1 cellular context compared by ENCODE assay signal in the genomic region with DNA sequence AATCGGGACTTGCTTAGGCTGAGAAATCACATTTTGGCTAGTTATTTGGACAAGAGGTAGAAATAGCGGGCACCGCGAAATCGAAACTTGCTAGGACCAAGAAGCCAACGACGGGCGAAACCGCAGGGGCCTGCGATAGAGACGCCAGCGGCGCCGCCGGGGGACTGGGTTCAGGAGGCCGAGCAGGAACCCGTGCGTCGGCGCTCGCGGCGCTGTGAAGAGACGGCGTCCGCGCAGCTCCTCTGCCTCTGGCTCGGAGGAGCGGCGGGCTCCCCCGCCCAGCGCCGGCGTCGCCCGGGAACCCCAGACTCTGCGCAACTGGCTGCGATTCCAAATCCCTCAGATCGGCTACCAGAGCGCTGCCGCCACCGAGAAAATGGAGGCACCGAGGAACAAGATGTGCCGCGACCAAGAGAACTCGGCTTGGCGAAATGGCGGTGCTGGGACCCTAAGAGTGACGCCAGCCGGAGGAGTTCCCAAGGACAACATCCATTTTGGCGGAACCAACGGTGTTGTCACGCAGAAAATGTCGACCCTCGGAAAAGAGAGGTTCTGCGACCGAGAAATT.
TF ChIP-seq lines count a peak whose summit lies in the region.

No MANE protein-coding gene starts in this region.

TF ChIP-seq in HepG2, 621 proteins besides CTCF, POLR2A, EP300 and RAD21 (continued from another document):
- TF ChIP-seq LCORL (IDR thresholded peaks at IDR 0.05) = no peak
- TF ChIP-seq LCORL (CRISPR knock-in tag; IDR thresholded peaks at IDR 0.05) = 0 out of 2 replicates have a peak, but pooled peaks have one; percentile 14
- no peak for TF ChIP-seq ZNF598 (CRISPR knock-in tag; IDR thresholded peaks at IDR 0.05; ENCODE audit: borderline replicate concordance)
- peak; percentile 36; the same call in 1 of the 2 replicates for TF ChIP-seq MYC (CRISPR knock-in tag; IDR thresholded peaks at IDR 0.05; ENCODE audit: borderline replicate concordance)
- TF ChIP-seq U2AF2 (IDR thresholded peaks at IDR 0.05; ENCODE audit: low read depth, low read length) = no peak
- no peak for TF ChIP-seq EEA1 (CRISPR knock-in tag; IDR thresholded peaks at IDR 0.05; ENCODE audit: borderline replicate concordance)
- TF ChIP-seq ZNF776 (CRISPR knock-in tag; IDR thresholded peaks at IDR 0.05) = peak; percentile 30; the same call in 1 of the 2 replicates
- TF ChIP-seq NR2F2 (IDR thresholded peaks at IDR 0.05; ENCODE audit: borderline replicate concordance, low read depth) = peak; percentile 19; the same call in 1 of the 2 replicates
- TF ChIP-seq, protein P1, sequence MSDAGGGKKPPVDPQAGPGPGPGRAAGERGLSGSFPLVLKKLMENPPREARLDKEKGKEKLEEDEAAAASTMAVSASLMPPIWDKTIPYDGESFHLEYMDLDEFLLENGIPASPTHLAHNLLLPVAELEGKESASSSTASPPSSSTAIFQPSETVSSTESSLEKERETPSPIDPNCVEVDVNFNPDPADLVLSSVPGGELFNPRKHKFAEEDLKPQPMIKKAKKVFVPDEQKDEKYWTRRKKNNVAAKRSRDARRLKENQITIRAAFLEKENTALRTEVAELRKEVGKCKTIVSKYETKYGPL (CRISPR knock-in tag; IDR thresholded peaks at IDR 0.05) = 0 out of 2 replicates have a peak, but pooled peaks have one; percentile 41
- peak; percentile 22; the same call in 1 of the 2 replicates for TF ChIP-seq JUN (CRISPR knock-in tag; IDR thresholded peaks at IDR 0.05)
- TF ChIP-seq ZSCAN25 (CRISPR knock-in tag; IDR thresholded peaks at IDR 0.05) = 0 out of 2 replicates have a peak, but pooled peaks have one; percentile 12
- TF ChIP-seq MAF1 (CRISPR knock-in tag; IDR thresholded peaks at IDR 0.05; ENCODE audit: borderline replicate concordance) = no peak
- peak; percentile 15; the same call in 1 of the 2 replicates for TF ChIP-seq ZSCAN9 (CRISPR knock-in tag; IDR thresholded peaks at IDR 0.05; ENCODE audit: borderline replicate concordance)
- 0 out of 2 replicates have a peak, but pooled peaks have one; percentile 17 for TF ChIP-seq HNRNPL (IDR thresholded peaks at IDR 0.05; ENCODE audit: low read depth, low read length)
- TF ChIP-seq, protein P2, sequence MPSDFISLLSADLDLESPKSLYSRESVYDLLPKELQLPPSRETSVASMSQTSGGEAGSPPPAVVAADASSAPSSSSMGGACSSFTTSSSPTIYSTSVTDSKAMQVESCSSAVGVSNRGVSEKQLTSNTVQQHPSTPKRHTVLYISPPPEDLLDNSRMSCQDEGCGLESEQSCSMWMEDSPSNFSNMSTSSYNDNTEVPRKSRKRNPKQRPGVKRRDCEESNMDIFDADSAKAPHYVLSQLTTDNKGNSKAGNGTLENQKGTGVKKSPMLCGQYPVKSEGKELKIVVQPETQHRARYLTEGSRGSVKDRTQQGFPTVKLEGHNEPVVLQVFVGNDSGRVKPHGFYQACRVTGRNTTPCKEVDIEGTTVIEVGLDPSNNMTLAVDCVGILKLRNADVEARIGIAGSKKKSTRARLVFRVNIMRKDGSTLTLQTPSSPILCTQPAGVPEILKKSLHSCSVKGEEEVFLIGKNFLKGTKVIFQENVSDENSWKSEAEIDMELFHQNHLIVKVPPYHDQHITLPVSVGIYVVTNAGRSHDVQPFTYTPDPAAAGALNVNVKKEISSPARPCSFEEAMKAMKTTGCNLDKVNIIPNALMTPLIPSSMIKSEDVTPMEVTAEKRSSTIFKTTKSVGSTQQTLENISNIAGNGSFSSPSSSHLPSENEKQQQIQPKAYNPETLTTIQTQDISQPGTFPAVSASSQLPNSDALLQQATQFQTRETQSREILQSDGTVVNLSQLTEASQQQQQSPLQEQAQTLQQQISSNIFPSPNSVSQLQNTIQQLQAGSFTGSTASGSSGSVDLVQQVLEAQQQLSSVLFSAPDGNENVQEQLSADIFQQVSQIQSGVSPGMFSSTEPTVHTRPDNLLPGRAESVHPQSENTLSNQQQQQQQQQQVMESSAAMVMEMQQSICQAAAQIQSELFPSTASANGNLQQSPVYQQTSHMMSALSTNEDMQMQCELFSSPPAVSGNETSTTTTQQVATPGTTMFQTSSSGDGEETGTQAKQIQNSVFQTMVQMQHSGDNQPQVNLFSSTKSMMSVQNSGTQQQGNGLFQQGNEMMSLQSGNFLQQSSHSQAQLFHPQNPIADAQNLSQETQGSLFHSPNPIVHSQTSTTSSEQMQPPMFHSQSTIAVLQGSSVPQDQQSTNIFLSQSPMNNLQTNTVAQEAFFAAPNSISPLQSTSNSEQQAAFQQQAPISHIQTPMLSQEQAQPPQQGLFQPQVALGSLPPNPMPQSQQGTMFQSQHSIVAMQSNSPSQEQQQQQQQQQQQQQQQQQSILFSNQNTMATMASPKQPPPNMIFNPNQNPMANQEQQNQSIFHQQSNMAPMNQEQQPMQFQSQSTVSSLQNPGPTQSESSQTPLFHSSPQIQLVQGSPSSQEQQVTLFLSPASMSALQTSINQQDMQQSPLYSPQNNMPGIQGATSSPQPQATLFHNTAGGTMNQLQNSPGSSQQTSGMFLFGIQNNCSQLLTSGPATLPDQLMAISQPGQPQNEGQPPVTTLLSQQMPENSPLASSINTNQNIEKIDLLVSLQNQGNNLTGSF (CRISPR knock-in tag; IDR thresholded peaks at IDR 0.05) = 0 out of 2 replicates have a peak, but pooled peaks have one; percentile 44
- TF ChIP-seq ZSCAN20 (CRISPR knock-in tag; IDR thresholded peaks at IDR 0.05; ENCODE audit: borderline replicate concordance) = 0 out of 2 replicates have a peak, but pooled peaks have one; percentile 66
- TF ChIP-seq ZNF430 (CRISPR knock-in tag; IDR thresholded peaks at IDR 0.05) = 0 out of 2 replicates have a peak, but pooled peaks have one; percentile 72
- TF ChIP-seq TSC22D2 (CRISPR knock-in tag; IDR thresholded peaks at IDR 0.05; ENCODE audit: borderline replicate concordance) = 0 out of 2 replicates have a peak, but pooled peaks have one; percentile 23
- TF ChIP-seq REXO4 (CRISPR knock-in tag; IDR thresholded peaks at IDR 0.05; ENCODE audit: borderline replicate concordance) = no peak
- TF ChIP-seq, protein P3, sequence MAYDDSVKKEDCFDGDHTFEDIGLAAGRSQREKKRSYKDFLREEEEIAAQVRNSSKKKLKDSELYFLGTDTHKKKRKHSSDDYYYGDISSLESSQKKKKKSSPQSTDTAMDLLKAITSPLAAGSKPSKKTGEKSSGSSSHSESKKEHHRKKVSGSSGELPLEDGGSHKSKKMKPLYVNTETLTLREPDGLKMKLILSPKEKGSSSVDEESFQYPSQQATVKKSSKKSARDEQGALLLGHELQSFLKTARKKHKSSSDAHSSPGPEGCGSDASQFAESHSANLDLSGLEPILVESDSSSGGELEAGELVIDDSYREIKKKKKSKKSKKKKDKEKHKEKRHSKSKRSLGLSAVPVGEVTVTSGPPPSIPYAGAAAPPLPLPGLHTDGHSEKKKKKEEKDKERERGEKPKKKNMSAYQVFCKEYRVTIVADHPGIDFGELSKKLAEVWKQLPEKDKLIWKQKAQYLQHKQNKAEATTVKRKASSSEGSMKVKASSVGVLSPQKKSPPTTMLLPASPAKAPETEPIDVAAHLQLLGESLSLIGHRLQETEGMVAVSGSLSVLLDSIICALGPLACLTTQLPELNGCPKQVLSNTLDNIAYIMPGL (CRISPR knock-in tag; IDR thresholded peaks at IDR 0.05; ENCODE audit: borderline replicate concordance in 1 of 2, low read depth in 1 of 2) = peak in 1 of 2 experiments; percentile 66; a peak in 1 of 4 replicates
- TF ChIP-seq NONO (IDR thresholded peaks at IDR 0.05) = no peak
- peak; percentile 80 for TF ChIP-seq NONO (CRISPR knock-in tag; conservative IDR thresholded peaks at IDR 0.05)
- no peak for TF ChIP-seq ZNF629 (CRISPR knock-in tag; conservative IDR thresholded peaks at IDR 0.05)
- peak; percentile 73 for TF ChIP-seq PHF8 (CRISPR knock-in tag; IDR thresholded peaks at IDR 0.05)
- no peak for TF ChIP-seq FOXO1 (CRISPR knock-in tag; IDR thresholded peaks at IDR 0.05)
- peak; percentile 73; the same call in 1 of the 2 replicates for TF ChIP-seq KAT7 (CRISPR knock-in tag; IDR thresholded peaks at IDR 0.05; ENCODE audit: borderline replicate concordance)
- 0 out of 2 replicates have a peak, but pooled peaks have one; percentile 2 for TF ChIP-seq ZNF160 (CRISPR knock-in tag; IDR thresholded peaks at IDR 0.05)
- TF ChIP-seq, protein P4, sequence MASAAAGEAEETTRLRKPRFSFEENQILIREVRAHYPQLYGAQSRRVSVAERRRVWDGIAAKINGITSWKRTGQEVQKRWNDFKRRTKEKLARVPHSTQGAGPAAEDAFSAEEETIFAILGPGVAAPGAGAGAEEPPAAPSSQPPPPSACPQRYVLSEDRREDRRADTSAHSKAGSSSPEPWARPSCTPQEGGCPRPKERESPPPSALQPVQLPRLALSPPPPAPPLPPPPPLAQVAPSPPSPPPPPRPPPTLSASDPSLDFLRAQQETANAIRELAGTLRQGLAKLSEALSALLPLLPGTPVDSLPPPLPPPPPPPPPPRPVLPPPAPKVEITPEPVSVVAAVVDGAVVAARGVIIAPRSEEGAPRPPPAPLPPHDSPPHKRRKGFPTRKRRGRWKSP (CRISPR knock-in tag; IDR thresholded peaks at IDR 0.05) = peak; percentile 88; the same call in 1 of the 2 replicates
- TF ChIP-seq SNAI1 (CRISPR knock-in tag; IDR thresholded peaks at IDR 0.05; ENCODE audit: borderline replicate concordance) = 0 out of 2 replicates have a peak, but pooled peaks have one; percentile 53
- TF ChIP-seq AHR (CRISPR knock-in tag; IDR thresholded peaks at IDR 0.05) = peak; percentile 17
- TF ChIP-seq BRD4 (CRISPR knock-in tag; IDR thresholded peaks at IDR 0.05) = peak; percentile 9; the same call in 1 of the 2 replicates
- TF ChIP-seq KMT2A (CRISPR knock-in tag; IDR thresholded peaks at IDR 0.05) = no peak; the same call in 1 of the 2 replicates
- no peak for TF ChIP-seq ZNF251 (CRISPR knock-in tag; IDR thresholded peaks at IDR 0.05)
- TF ChIP-seq ZNF468 (CRISPR knock-in tag; IDR thresholded peaks at IDR 0.05) = 0 out of 2 replicates have a peak, but pooled peaks have one; percentile 47
- TF ChIP-seq CENPT (CRISPR knock-in tag; IDR thresholded peaks at IDR 0.05; ENCODE audit: low read depth) = no peak
- TF ChIP-seq, protein P5, sequence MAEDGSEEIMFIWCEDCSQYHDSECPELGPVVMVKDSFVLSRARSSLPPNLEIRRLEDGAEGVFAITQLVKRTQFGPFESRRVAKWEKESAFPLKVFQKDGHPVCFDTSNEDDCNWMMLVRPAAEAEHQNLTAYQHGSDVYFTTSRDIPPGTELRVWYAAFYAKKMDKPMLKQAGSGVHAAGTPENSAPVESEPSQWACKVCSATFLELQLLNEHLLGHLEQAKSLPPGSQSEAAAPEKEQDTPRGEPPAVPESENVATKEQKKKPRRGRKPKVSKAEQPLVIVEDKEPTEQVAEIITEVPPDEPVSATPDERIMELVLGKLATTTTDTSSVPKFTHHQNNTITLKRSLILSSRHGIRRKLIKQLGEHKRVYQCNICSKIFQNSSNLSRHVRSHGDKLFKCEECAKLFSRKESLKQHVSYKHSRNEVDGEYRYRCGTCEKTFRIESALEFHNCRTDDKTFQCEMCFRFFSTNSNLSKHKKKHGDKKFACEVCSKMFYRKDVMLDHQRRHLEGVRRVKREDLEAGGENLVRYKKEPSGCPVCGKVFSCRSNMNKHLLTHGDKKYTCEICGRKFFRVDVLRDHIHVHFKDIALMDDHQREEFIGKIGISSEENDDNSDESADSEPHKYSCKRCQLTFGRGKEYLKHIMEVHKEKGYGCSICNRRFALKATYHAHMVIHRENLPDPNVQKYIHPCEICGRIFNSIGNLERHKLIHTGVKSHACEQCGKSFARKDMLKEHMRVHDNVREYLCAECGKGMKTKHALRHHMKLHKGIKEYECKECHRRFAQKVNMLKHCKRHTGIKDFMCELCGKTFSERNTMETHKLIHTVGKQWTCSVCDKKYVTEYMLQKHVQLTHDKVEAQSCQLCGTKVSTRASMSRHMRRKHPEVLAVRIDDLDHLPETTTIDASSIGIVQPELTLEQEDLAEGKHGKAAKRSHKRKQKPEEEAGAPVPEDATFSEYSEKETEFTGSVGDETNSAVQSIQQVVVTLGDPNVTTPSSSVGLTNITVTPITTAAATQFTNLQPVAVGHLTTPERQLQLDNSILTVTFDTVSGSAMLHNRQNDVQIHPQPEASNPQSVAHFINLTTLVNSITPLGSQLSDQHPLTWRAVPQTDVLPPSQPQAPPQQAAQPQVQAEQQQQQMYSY (CRISPR knock-in tag; IDR thresholded peaks at IDR 0.05) = peak; percentile 50; the same call in 1 of the 2 replicates
- TF ChIP-seq ZNF773 (CRISPR knock-in tag; IDR thresholded peaks at IDR 0.05; ENCODE audit: borderline replicate concordance) = 0 out of 2 replicates have a peak, but pooled peaks have one; percentile 71
- peak; percentile 64; the same call in 1 of the 2 replicates for TF ChIP-seq ZNF749 (CRISPR knock-in tag; IDR thresholded peaks at IDR 0.05; ENCODE audit: borderline replicate concordance)
- no peak for TF ChIP-seq SOX6 (IDR thresholded peaks at IDR 0.05)
- peak; percentile 49 for TF ChIP-seq SOX6 (CRISPR knock-in tag; IDR thresholded peaks at IDR 0.05)
- TF ChIP-seq ERF (CRISPR knock-in tag; IDR thresholded peaks at IDR 0.05) = peak; percentile 39; the same call in 1 of the 2 replicates
- TF ChIP-seq HIVEP1 (CRISPR knock-in tag; IDR thresholded peaks at IDR 0.05) = 0 out of 2 replicates have a peak, but pooled peaks have one; percentile 36
- TF ChIP-seq ZFY (CRISPR knock-in tag; IDR thresholded peaks at IDR 0.05) = peak; percentile 48
